10 cellular contexts compared by ENCODE assay signal in the genomic region with DNA sequence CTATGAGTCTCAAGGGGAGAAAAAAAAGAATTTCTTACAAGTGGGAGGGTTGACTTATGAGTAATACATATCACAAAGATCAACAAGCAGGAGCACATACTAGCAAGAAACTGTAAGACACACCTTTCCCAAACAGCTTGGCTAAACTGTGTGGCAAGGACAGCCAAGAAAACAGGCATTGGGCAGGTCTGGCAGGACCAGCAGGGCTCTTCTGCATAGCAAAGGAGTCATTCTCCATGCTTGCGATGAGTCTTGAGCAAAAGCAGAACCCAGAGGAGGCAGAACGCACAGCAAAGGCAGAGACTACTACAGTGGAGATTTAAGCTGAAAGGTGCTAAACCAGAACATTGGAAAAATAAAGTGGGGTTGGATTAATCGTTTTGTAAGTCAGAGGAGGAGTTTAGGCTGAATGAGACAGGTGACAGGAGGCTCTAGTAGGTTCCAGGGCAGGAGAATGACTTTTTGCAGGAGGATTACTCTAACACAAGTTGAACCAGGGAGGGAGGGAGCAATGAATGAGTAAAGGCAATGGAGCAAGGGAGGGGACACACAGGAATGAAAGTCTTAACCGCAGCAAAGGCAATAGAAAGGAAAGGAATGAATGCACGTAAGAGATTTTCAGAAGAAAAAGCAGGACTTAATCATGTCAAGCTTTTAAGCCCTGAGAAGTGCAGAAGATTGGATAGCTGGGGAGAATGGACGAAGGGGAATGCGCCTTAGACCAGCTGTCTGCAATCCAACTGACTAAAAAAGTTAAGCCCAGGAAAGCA. TPM values are rescaled to one million over a fixed set of nuclear protein-coding genes. Genes with fewer than 3 reads are reported as not detected.
DNase-seq lines count a peak whose midpoint lies in the region; ATAC-seq and TF ChIP-seq lines count a peak whose summit lies in the region.
"Had no signal": no experiment of that assay in that cellular context is flagged by ENCODE, and none has a peak within 500 bp of the region (broad histone marks: within the 10 kb centered on the region; RNA-seq: fewer than 3 reads in every experiment).

No MANE protein-coding gene starts in this region.

- ATAC-seq in GM18502 (IDR thresholded peaks at IDR 0.05; ENCODE audit: poor library complexity, unreplicated experiment) (no peak), HG02571 (IDR thresholded peaks at IDR 0.05; ENCODE audit: unreplicated experiment) (no peak)
- ATAC-seq: activated CD8-positive, alpha-beta T cell treated with anti-CD3 and anti-CD28 coated beads, Interleukin-2, amount 10 ng/mL, durations not matched to agents 7 days and 5 days had no signal

- CTCF ChIA-PET in AG04449 (lab: Yijun Ruan, JAX) = interaction anchor here (1.2 to 2.8 kb wide), 2 partner anchors 16 to 23 kb away, joined by 6 to 16 read pairs; no protein-coding TSS in a partner anchor

- peak overlapping the region in 1 of 2 donors; percentile 80 for H3K9ac ChIP-seq in mucosa of rectum (ENCODE audit: low read depth in 1 of 2, low read length in 2 of 2)

- POLR2A ChIA-PET in AG04449 (lab: Yijun Ruan, JAX) = no interaction called here

- H3K27ac ChIP-seq in dorsolateral prefrontal cortex (peak overlapping the region in 5 of 59 donors; percentile 10 to 39 (median 30)), mucosa of rectum (ENCODE audit: low read depth in 2 of 2, low read length in 2 of 2) (peak overlapping the region; percentile 91 to 94)

- H3K4me3 ChIP-seq in AG04449 (ENCODE audit: low read depth, low read length) (no peak overlapping the region), dorsolateral prefrontal cortex (peak overlapping the region in 38 of 59 donors; percentile 4 to 99 (median 90)), mucosa of rectum (ENCODE audit: low read length in 2 of 2) (peak overlapping the region; percentile 46 to 96)

- peak; percentile 23 for DNase-seq in AG04449 (ENCODE audit: low read depth, low spot score)
- peak; percentile 45 for DNase-seq in HT-29 (ENCODE audit: low spot score)
- DNase-seq in dorsolateral prefrontal cortex = no peak
- no peak for DNase-seq in activated gamma-delta T cell treated with Interleukin-2 at 50 U/mL for 16 hours
- no peak for DNase-seq in NOMO-1 treated with DMSO at 0.1 percent for 48 hours (lab: John Stamatoyannopoulos, UW; ENCODE audit: unreplicated experiment)
- DNase-seq: activated CD8-positive, alpha-beta T cell treated with anti-CD3 and anti-CD28 coated beads, Interleukin-2, amount 10 ng/mL, durations not matched to agents 7 days and 5 days; NCI-H774 had no signal

- no peaks in the 10 kb centered on the region for H3K27me3 ChIP-seq in dorsolateral prefrontal cortex
- no peaks in the 10 kb centered on the region for H3K27me3 ChIP-seq in mucosa of rectum (ENCODE audit: control insufficient read depth in 2 of 2, insufficient read depth in 2 of 2, low read length in 2 of 2)

- H3K4me1 ChIP-seq in mucosa of rectum (ENCODE audit: control insufficient read depth in 2 of 2, insufficient read depth in 2 of 2, low read length in 2 of 2) = peaks cover 55 to 66% of the 10 kb centered on the region in 2 donors

- TF ChIP-seq CTCF in AG04449 (IDR thresholded peaks at IDR 0.05; ENCODE audit: insufficient read depth, low read length, missing control alignments) (no peak), dorsolateral prefrontal cortex (IDR thresholded peaks at IDR 0.05 in 54 of 56, conservative IDR thresholded peaks at IDR 0.05 in 2 of 56; ENCODE audit: low read depth in 1 of 56, partially characterized antibody in 56 of 56) (no peak)

- no peaks in the 10 kb centered on the region for H3K9me3 ChIP-seq in mucosa of rectum (ENCODE audit: control insufficient read depth in 2 of 2, low read length in 2 of 2)

- intact Hi-C loops in dorsolateral prefrontal cortex (cut with DNase I) = loop anchor here (5.0 kb wide), 3 partner anchors 45 to 220 kb away; a partner anchor contains a TSS

- H3K36me3 ChIP-seq in mucosa of rectum (ENCODE audit: control insufficient read depth in 2 of 2, insufficient read depth in 2 of 2, low read length in 2 of 2) = no peaks in the 10 kb centered on the region

RNA-seq across cellular contexts. Expression of a gene that starts 2.7 kb away (rescaled TPM):
- total RNA-seq in HT-29 (2014; rRNA removed; shearing (Covaris generic)) = 6.0 and 6.3 TPM in 2 replicates
- total RNA-seq in dorsolateral prefrontal cortex = 10 to 100 TPM; 25.7 to 47.9 (median 34.4) TPM

Comparison
In these comparisons a context has a peak if more than half of its experiments do, and no peak if none do; other contexts are left out.
1. DNase-seq: peak in AG04449 (single experiment) and HT-29 (single experiment); none in dorsolateral prefrontal cortex (0 of 10), activated gamma-delta T cell treated with Interleukin-2 at 50 U/mL for 16 hours (single experiment) and NOMO-1 treated with DMSO at 0.1 percent for 48 hours (single experiment).